In the genomic region with DNA sequence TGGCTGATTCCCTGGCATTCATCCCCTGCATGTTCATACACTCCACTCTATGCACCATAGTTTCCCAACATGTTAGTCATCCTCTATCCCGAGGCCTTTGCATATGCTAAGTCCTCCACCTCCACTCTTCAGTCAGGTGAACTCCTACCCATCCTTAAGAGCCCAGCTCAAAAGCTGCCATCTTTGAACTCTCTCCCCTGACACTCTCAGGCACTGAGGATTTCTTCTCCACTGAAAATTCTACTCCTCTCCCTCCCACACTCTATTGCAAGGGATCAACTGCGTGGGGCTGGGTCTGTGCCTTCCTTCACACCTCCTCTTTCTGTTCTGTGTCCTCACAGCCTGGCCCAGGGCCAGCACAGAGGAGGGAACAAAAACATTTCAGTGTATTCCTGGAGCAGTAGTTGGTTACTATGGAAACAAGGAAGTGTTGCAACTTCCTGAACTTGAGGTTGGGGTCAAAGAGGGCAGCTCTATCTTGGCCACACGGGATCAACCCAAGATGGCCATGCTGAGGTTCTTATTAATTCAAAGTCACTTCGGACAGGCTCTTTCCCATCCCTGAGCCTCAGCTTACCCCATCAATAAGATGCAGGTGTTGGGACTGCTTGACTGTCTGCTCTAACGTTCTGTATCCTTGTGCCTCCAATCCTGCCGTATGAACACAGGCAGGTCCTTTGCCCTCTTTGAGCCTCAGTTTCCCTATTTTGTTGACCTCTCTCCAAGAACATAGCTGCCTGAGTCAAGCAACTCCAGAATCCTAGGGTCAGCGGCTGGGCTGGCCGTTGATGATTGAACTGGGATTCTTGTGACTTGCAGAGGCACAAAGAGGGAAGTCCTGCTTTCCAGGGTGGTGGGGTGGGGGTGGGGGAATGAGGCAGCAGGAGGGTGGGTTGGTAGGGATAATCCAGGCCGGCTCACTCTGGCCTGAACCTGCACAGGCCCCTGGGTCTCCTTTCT, we compare ENCODE assay signal across 8 cellular contexts. TPM values are rescaled to one million over a fixed set of nuclear protein-coding genes. Genes with fewer than 3 reads are reported as not detected.
DNase-seq lines count a peak whose midpoint lies in the region; ATAC-seq and TF ChIP-seq lines count a peak whose summit lies in the region.

No MANE protein-coding gene starts in this region.

- POLR2A ChIA-PET in AG04450 (lab: Yijun Ruan, JAX) (no interaction called here), RWPE1 (lab: Yijun Ruan, JAX; ENCODE audit: low non-redundant PET) (no interaction called here)

- H3K9me3 ChIP-seq in AG04450 (ENCODE audit: control insufficient read depth, insufficient read depth, low read length) (no peaks in the 10 kb centered on the region; the same call in 1 of the 2 replicates), GM23248 (ENCODE audit: low read depth) (no peaks in the 10 kb centered on the region), lower lobe of right lung (no peaks in the 10 kb centered on the region), tibial artery (no peaks in the 10 kb centered on the region)

- no peaks in the 10 kb centered on the region for H3K36me3 ChIP-seq in GM23248 (ENCODE audit: low read depth)
- no peaks in the 10 kb centered on the region for H3K36me3 ChIP-seq in lower lobe of right lung
- H3K36me3 ChIP-seq in tibial artery = no peaks in the 10 kb centered on the region

- peaks cover 37% of the 10 kb centered on the region for H3F3A ChIP-seq in GM23248 (ENCODE audit: insufficient read depth)

- peak overlapping the region; percentile 88 for H3K9ac ChIP-seq in GM23248

- no peak overlapping the region for H2AFZ ChIP-seq in GM23248

- TF ChIP-seq CTCF in AG04450 (IDR thresholded peaks at IDR 0.05; ENCODE audit: low read depth, low read length) (no peak), RWPE1 (conservative IDR thresholded peaks at IDR 0.05; ENCODE audit: low read depth) (no peak), dorsolateral prefrontal cortex (IDR thresholded peaks at IDR 0.05 in 54 of 56, conservative IDR thresholded peaks at IDR 0.05 in 2 of 56; ENCODE audit: low read depth in 1 of 56, partially characterized antibody in 56 of 56) (no peak), lower lobe of right lung (IDR thresholded peaks at IDR 0.05) (no peak), tibial artery (IDR thresholded peaks at IDR 0.05) (no peak)

- H4K20me1 ChIP-seq in GM23248 (ENCODE audit: insufficient read depth) = peaks cover 13% of the 10 kb centered on the region; the same call in 1 of the 2 replicates

- no peaks in the 10 kb centered on the region for H3K9me2 ChIP-seq in GM23248 (ENCODE audit: insufficient read depth)

- no peak for DNase-seq in AG04450 (ENCODE audit: low read depth, low spot score)
- peak; percentile 89 for DNase-seq in GM23248
- DNase-seq in RWPE1 (ENCODE audit: low spot score) = peak; percentile 90
- DNase-seq in dorsolateral prefrontal cortex = peak in 6 of 10 donors; percentile 59 to 81 (median 62)
- DNase-seq in lower lobe of right lung = peak; percentile 96
- DNase-seq in tibial artery = peak; percentile 95 to 98
- no peak for DNase-seq in D341Med (ENCODE audit: low spot score)

- no peaks in the 10 kb centered on the region for H3K27me3 ChIP-seq in AG04450 (ENCODE audit: control insufficient read depth, insufficient read depth, low read length)
- H3K27me3 ChIP-seq in GM23248 (replicated peaks; ENCODE audit: insufficient read depth) = no peaks in the 10 kb centered on the region
- H3K27me3 ChIP-seq in dorsolateral prefrontal cortex = no peaks in the 10 kb centered on the region
- H3K27me3 ChIP-seq in lower lobe of right lung (ENCODE audit: low read depth) = no peaks in the 10 kb centered on the region
- no peaks in the 10 kb centered on the region for H3K27me3 ChIP-seq in tibial artery

- CTCF ChIA-PET in AG04450 (lab: Charles Lee) (no interaction called here), RWPE1 (lab: Yijun Ruan, JAX) (no interaction called here)

- 57 to 65% methylated on average over 8 to 9 of the region's 9 CpGs for WGBS in GM23248 (ENCODE audit: low coverage in 1 of 2, low lambda C conversion rate in 2 of 2, missing lambda C conversion rate in 2 of 2), 2 experiments

- ATAC-seq in lower lobe of right lung (peak; percentile 83 to 87), HG02870 (IDR thresholded peaks at IDR 0.05; ENCODE audit: unreplicated experiment) (no peak)

- in situ Hi-C loops in GM23248 (cut with MboI) = no loop called here

- intact Hi-C loops in dorsolateral prefrontal cortex (cut with DNase I) = no loop called here
- intact Hi-C loops in lower lobe of right lung (cut with DNase I) = no loop called here
- intact Hi-C loops in tibial artery (cut with DNase I; ENCODE audit: low total_unique reads) = loop anchor here (10.0 kb wide), 1 partner anchor 51 kb away; no protein-coding TSS in a partner anchor

- no peak overlapping the region for H3K4me2 ChIP-seq in GM23248 (ENCODE audit: unreplicated experiment)

- H3K27ac ChIP-seq in AG04450 (ENCODE audit: low read depth, low read length) = peak overlapping the region; percentile 77
- H3K27ac ChIP-seq in GM23248 = peak overlapping the region; percentile 100
- H3K27ac ChIP-seq in RWPE1 = peak overlapping the region; percentile 92
- peak overlapping the region in 32 of 59 donors; percentile 1 to 75 (median 38) for H3K27ac ChIP-seq in dorsolateral prefrontal cortex
- H3K27ac ChIP-seq in lower lobe of right lung = peak overlapping the region; percentile 80
- peak overlapping the region; percentile 27 to 65 for H3K27ac ChIP-seq in tibial artery

- peaks cover 100% of the 10 kb centered on the region for H3K79me2 ChIP-seq in GM23248 (ENCODE audit: insufficient read depth)

- H3K4me3 ChIP-seq in AG04450 (ENCODE audit: low read depth, low read length) (no peak overlapping the region), GM23248 (no peak overlapping the region), dorsolateral prefrontal cortex (no peak overlapping the region), lower lobe of right lung (no peak overlapping the region), tibial artery (no peak overlapping the region)

- H3K4me1 ChIP-seq in GM23248 (ENCODE audit: insufficient read depth) (peaks cover 54% of the 10 kb centered on the region), lower lobe of right lung (peaks cover 100% of the 10 kb centered on the region), tibial artery (peaks cover 15 to 83% (median 73%) of the 10 kb centered on the region in 4 donors)

RNA-seq across cellular contexts. Expression of a gene that starts 15.5 kb away (rescaled TPM):
- 7.6 and 12.8 TPM in 2 replicates for polyA plus RNA-seq in AG04450 (2011; rRNA removed)
- 16.5 and 21.3 TPM in 2 replicates for polyA minus RNA-seq in AG04450 (2011; rRNA and poly(A)+ RNA removed)
- total RNA-seq in GM23248 (2014; rRNA removed; shearing (Covaris generic)) = 26.6 and 28.4 TPM in 2 replicates
- 20.9 and 21.9 TPM in 2 replicates for polyA plus RNA-seq in GM23248 (2016; fragmentation: Nextera tagmentation; extraction: Ambion mirVana)
- 100 to 1,000 TPM in 47 of 120 experiments, 10 to 100 TPM in 73; 67.5 to 153 (median 96.5) TPM for total RNA-seq in dorsolateral prefrontal cortex
- 102 TPM for total RNA-seq in lower lobe of right lung

Comparison
In these comparisons a context has a peak if more than half of its experiments do, and no peak if none do; other contexts are left out.
1. DNase-seq: peak in GM23248 (single experiment), RWPE1 (single experiment), dorsolateral prefrontal cortex (6 of 10), lower lobe of right lung (single experiment) and tibial artery (2 of 2); none in AG04450 (single experiment) and D341Med (single experiment).
2. H3K27ac ChIP-seq: peak in every context shown above with its lines; median percentile 100 in GM23248; 92 in RWPE1; 80 in lower lobe of right lung; 77 in AG04450; 46 in tibial artery; 38 in dorsolateral prefrontal cortex.